Comparison of ENCODE assay signal across 1 cellular context in genomic region chr4:92328095-92328494, GRCh38.
TF ChIP-seq lines count a peak whose summit lies in the region.

No MANE protein-coding gene starts in this region.

TF ChIP-seq in WTC11, 78 proteins besides CTCF, POLR2A, EP300 and RAD21 (continued from another document):
- TF ChIP-seq ATF6 (CRISPR knock-in tag; IDR thresholded peaks at IDR 0.05) (no peak), ZNF121 (CRISPR knock-in tag; IDR thresholded peaks at IDR 0.05) (no peak), ATF1 (CRISPR knock-in tag; IDR thresholded peaks at IDR 0.05) (no peak), NFYB (CRISPR knock-in tag; conservative IDR thresholded peaks at IDR 0.05; ENCODE audit: low read depth) (no peak)
- TF ChIP-seq, protein P1, sequence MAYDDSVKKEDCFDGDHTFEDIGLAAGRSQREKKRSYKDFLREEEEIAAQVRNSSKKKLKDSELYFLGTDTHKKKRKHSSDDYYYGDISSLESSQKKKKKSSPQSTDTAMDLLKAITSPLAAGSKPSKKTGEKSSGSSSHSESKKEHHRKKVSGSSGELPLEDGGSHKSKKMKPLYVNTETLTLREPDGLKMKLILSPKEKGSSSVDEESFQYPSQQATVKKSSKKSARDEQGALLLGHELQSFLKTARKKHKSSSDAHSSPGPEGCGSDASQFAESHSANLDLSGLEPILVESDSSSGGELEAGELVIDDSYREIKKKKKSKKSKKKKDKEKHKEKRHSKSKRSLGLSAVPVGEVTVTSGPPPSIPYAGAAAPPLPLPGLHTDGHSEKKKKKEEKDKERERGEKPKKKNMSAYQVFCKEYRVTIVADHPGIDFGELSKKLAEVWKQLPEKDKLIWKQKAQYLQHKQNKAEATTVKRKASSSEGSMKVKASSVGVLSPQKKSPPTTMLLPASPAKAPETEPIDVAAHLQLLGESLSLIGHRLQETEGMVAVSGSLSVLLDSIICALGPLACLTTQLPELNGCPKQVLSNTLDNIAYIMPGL (CRISPR knock-in tag; IDR thresholded peaks at IDR 0.05) = no peak
- TF ChIP-seq, protein P2, sequence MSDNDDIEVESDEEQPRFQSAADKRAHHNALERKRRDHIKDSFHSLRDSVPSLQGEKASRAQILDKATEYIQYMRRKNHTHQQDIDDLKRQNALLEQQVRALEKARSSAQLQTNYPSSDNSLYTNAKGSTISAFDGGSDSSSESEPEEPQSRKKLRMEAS (CRISPR knock-in tag; IDR thresholded peaks at IDR 0.05) = no peak
- TF ChIP-seq, protein P3, sequence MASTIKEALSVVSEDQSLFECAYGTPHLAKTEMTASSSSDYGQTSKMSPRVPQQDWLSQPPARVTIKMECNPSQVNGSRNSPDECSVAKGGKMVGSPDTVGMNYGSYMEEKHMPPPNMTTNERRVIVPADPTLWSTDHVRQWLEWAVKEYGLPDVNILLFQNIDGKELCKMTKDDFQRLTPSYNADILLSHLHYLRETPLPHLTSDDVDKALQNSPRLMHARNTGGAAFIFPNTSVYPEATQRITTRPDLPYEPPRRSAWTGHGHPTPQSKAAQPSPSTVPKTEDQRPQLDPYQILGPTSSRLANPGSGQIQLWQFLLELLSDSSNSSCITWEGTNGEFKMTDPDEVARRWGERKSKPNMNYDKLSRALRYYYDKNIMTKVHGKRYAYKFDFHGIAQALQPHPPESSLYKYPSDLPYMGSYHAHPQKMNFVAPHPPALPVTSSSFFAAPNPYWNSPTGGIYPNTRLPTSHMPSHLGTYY (CRISPR knock-in tag; IDR thresholded peaks at IDR 0.05) = no peak
